Comparison of ENCODE assay signal across 8 cellular contexts in the genomic region with DNA sequence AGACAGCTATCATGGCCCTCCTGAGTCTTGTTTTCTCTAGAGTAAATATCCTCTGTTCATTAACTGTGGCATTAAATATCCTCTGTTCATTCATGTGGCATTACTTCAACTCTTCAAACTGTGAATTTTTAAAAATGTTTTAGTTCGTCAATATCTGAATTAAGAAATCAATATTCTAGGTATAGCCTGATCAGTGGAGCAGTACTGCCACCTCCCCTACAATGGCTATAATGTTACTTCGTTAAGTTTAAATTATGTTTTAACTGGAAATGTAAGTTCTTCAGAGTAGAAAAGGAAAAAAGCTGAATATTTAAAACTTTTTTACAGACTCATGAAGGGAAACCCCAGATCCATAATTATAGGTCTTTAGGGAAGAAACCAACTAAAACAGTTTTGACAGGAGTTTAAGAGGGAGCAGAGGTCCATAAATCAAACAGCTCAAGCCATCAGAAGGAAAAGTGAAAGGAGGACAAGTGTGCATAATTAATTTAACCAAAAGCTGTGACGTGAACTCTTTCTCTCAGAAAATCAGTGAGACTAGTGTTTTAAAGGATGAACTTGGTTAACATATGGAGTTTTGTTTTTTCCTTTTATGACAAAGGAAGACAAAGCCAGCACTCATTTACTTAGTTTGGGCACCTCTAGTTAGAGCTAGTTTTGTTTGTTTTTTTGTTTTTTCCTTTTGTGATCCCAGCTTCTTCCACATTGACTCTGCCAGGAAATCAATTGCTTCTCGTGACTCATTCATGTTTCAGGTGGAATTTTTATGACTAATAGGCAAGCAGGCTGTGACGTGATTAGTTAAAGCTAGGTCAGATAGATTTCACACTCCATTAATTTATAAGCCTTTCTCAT. TPM values are rescaled to one million over a fixed set of nuclear protein-coding genes. Genes with fewer than 3 reads are reported as not detected.
DNase-seq lines count a peak whose midpoint lies in the region; ATAC-seq and TF ChIP-seq lines count a peak whose summit lies in the region.

No MANE protein-coding gene starts in this region.

- H3K27ac Mint-ChIP-seq in T-helper 17 cell = peak overlapping the region; percentile 41

- H2AFZ ChIP-seq in hepatocyte = no peak overlapping the region

- no peak overlapping the region for H3K4me3 Mint-ChIP-seq in T-helper 17 cell

- H3K27ac ChIP-seq in hepatocyte = peak overlapping the region; percentile 45

- TF ChIP-seq CTCF in GM20000 (IDR thresholded peaks at IDR 0.05; ENCODE audit: extremely low read depth, missing control alignments) (no peak), hepatocyte (IDR thresholded peaks at IDR 0.05; ENCODE audit: poor library complexity) (no peak)

- ATAC-seq in T-helper 17 cell = no peak

- H3K36me3 Mint-ChIP-seq in T-helper 17 cell (ENCODE audit: low read depth) = peaks cover 3% of the 10 kb centered on the region

- no peak overlapping the region for H3K4me2 ChIP-seq in hepatocyte

- H3K27me3 ChIP-seq in hepatocyte = no peaks in the 10 kb centered on the region

- H3K4me1 ChIP-seq in hepatocyte (ENCODE audit: insufficient read depth) = no peaks in the 10 kb centered on the region

- DNase-seq in A172 (ENCODE audit: low spot score) (peak; percentile 82), GM20000 (ENCODE audit: low spot score) (peak; percentile 13), T-helper 17 cell (no peak), hepatocyte (ENCODE audit: low spot score) (peak; percentile 25), DMS79 (lab: John Stamatoyannopoulos, UW) (no peak), NOMO-1 treated with dmso at 0.1 percent for 144 hours (lab: John Stamatoyannopoulos, UW; ENCODE audit: unreplicated experiment) (no peak)
- DNase-seq in stimulated activated CD4-positive, alpha-beta T cell treated with anti-CD3 and anti-CD28 coated beads, Interleukin-2, amount 100 ng/mL, for 48 hours = no peak
- no peak for DNase-seq in stimulated activated naive CD4-positive, alpha-beta T cell (lab: John Stamatoyannopoulos, UW)

- 87% methylated on average over 5 of the region's 5 CpGs for WGBS in hepatocyte (ENCODE audit: low lambda C conversion rate, missing lambda C conversion rate)

- no peaks in the 10 kb centered on the region for H4K20me1 ChIP-seq in hepatocyte (ENCODE audit: insufficient read depth, poor library complexity, severe bottlenecking)

- H3K36me3 ChIP-seq in hepatocyte (replicated peaks; ENCODE audit: insufficient read depth, low read depth) = no peaks in the 10 kb centered on the region

- H3K79me2 ChIP-seq in hepatocyte = no peaks in the 10 kb centered on the region

- no peak overlapping the region for H3K4me3 ChIP-seq in hepatocyte

- no peaks in the 10 kb centered on the region for H3K9me2 ChIP-seq in hepatocyte (replicated peaks; ENCODE audit: insufficient read depth)

- H3K9me3 ChIP-seq in T-helper 17 cell (ENCODE audit: control insufficient read depth, low read length, poor library complexity, severe bottlenecking) (no peaks in the 10 kb centered on the region), hepatocyte (ENCODE audit: low read depth) (no peaks in the 10 kb centered on the region)

- H3K4me1 Mint-ChIP-seq in T-helper 17 cell = peaks cover 14% of the 10 kb centered on the region

- H3K27me3 Mint-ChIP-seq in T-helper 17 cell = peaks cover 5% of the 10 kb centered on the region

RNA-seq across cellular contexts. Expression of a gene that starts 44.9 kb away (rescaled TPM):
- 63.4 and 95.1 TPM in 2 replicates for total RNA-seq in A172 (2014; rRNA removed; shearing (Covaris generic))
- total RNA-seq in T-helper 17 cell (1 to 10 TPM; 3.3 to 3.8 TPM), hepatocyte (17.3 and 25.7 TPM in 2 replicates)
- polyA plus RNA-seq in hepatocyte = 13.1 and 15.4 TPM in 2 replicates

Comparison
In these comparisons a context has a peak if more than half of its experiments do, and no peak if none do; other contexts are left out.
1. DNase-seq: peak in A172 (single experiment), GM20000 (single experiment) and hepatocyte (single experiment); none in T-helper 17 cell (0 of 3), DMS79 (single experiment), stimulated activated CD4-positive, alpha-beta T cell treated with anti-CD3 and anti-CD28 coated beads, Interleukin-2, amount 100 ng/mL, for 48 hours (0 of 2), stimulated activated naive CD4-positive, alpha-beta T cell (0 of 6) and NOMO-1 treated with dmso at 0.1 percent for 144 hours (single experiment).